ENCODE assay signal across 15 cellular contexts in genomic region chr20:59123677-59124060, GRCh38. TPM values are rescaled to one million over a fixed set of nuclear protein-coding genes. Genes with fewer than 3 reads are reported as not detected.
DNase-seq lines count a peak whose midpoint lies in the region; ATAC-seq and TF ChIP-seq lines count a peak whose summit lies in the region.
"Had no signal": no experiment of that assay in that cellular context is flagged by ENCODE, and none has a peak within 500 bp of the region (broad histone marks: within the 10 kb centered on the region; RNA-seq: fewer than 3 reads in every experiment).

No MANE protein-coding gene starts in this region.

- peaks cover 4% of the 10 kb centered on the region for H3K27me3 Mint-ChIP-seq in activated T-helper 2 cell treated with anti-CD3 and anti-CD28 coated beads, Interferon-gamma antibody, Interleukin-2, Interleukin-4, amounts not matched to agents 10 μg/mL and 5 μg/mL and 100 μg/mL, durations not matched to agents 14 hours and 24 hours and 36 hours (ENCODE audit: low read depth)
- H3K27me3 Mint-ChIP-seq in natural killer cell (ENCODE audit: low read depth in 2 of 2), result no peaks in the 10 kb centered on the region

- peaks cover 20% of the 10 kb centered on the region for H3F3A ChIP-seq in DOHH2 (ENCODE audit: control insufficient read depth, insufficient read depth)

- H3K4me3 Mint-ChIP-seq in activated T-helper 2 cell treated with anti-CD3 and anti-CD28 coated beads, Interferon-gamma antibody, Interleukin-2, Interleukin-4, amounts not matched to agents 10 μg/mL and 5 μg/mL and 100 μg/mL, durations not matched to agents 14 hours and 24 hours and 36 hours (ENCODE audit: low read depth), result peak overlapping the region; percentile 19
- peak overlapping the region; percentile 81 for H3K4me3 Mint-ChIP-seq in natural killer cell

- intact Hi-C loops in activated T-helper 2 cell treated with anti-CD3 and anti-CD28 coated beads, Interferon-gamma antibody, Interleukin-2, Interleukin-4, amounts not matched to agents 10 μg/mL and 5 μg/mL and 100 μg/mL, durations not matched to agents 14 hours and 24 hours and 36 hours (cut with micrococcal nuclease), result loop anchor here (1.0 to 2.0 kb wide), 2 partner anchors 23 to 36 kb away; no protein-coding TSS in a partner anchor
- intact Hi-C loops in natural killer cell (cut with micrococcal nuclease), result loop anchor here (5.0 kb wide), 1 partner anchor 39 kb away; the partner anchor contains the start of gene ZNF831

- H3K36me3 Mint-ChIP-seq in activated T-helper 2 cell treated with anti-CD3 and anti-CD28 coated beads, Interferon-gamma antibody, Interleukin-2, Interleukin-4, amounts not matched to agents 10 μg/mL and 5 μg/mL and 100 μg/mL, durations not matched to agents 14 hours and 24 hours and 36 hours (ENCODE audit: low read depth), result peaks cover 6% of the 10 kb centered on the region
- H3K36me3 Mint-ChIP-seq in natural killer cell, result no peaks in the 10 kb centered on the region

- no peak for TF ChIP-seq POLR2A in suprapubic skin (IDR thresholded peaks at IDR 0.05)

- in situ Hi-C loops in GM13976 (cut with MboI; ENCODE audit: low sequenced_read_pairs, unreplicated experiment), result no loop called here

- H3K79me2 ChIP-seq in DOHH2 (ENCODE audit: control insufficient read depth, low read length), result peaks cover 38% of the 10 kb centered on the region

- no peaks in the 10 kb centered on the region for H3K9me2 ChIP-seq in DOHH2 (replicated peaks; ENCODE audit: control insufficient read depth, low read length)

- H3K9me3 Mint-ChIP-seq in activated T-helper 2 cell treated with anti-CD3 and anti-CD28 coated beads, Interferon-gamma antibody, Interleukin-2, Interleukin-4, amounts not matched to agents 10 μg/mL and 5 μg/mL and 100 μg/mL, durations not matched to agents 14 hours and 24 hours and 36 hours, result peaks cover 10% of the 10 kb centered on the region
- no peaks in the 10 kb centered on the region for H3K9me3 Mint-ChIP-seq in natural killer cell

- 70% methylated on average over 5 of the region's 5 CpGs for WGBS in suprapubic skin

- TF ChIP-seq CTCF in DOHH2 (IDR thresholded peaks at IDR 0.05; ENCODE audit: low read depth, low read length, poor library complexity, severe bottlenecking), result no peak
- TF ChIP-seq CTCF in natural killer cell (IDR thresholded peaks at IDR 0.05), result no peak
- no peak for TF ChIP-seq CTCF in suprapubic skin (IDR thresholded peaks at IDR 0.05)
- TF ChIP-seq CTCF in GM13976 (IDR thresholded peaks at IDR 0.05; ENCODE audit: borderline replicate concordance, control extremely low read depth, extremely low read depth, insufficient read depth, missing control alignments), result no peak

- H3K4me2 ChIP-seq in BLaER1 treated with 17β-estradiol and CSF1 and Interleukin-3, amounts not matched to agents 10 nM and 100 nM, result peak overlapping the region; percentile 65 to 97 (median 89)
- peak overlapping the region; percentile 94 for H3K4me2 ChIP-seq in DOHH2 (ENCODE audit: low read length)

- H3K4me3 ChIP-seq in BLaER1 treated with 17β-estradiol and CSF1 and Interleukin-3, amounts not matched to agents 10 nM and 100 nM, result peak overlapping the region in 8 of 10 experiments; percentile 11 to 62 (median 54); a peak in 14 of 20 replicates
- H3K4me3 ChIP-seq in DOHH2 (ENCODE audit: low read length) (peak overlapping the region; percentile 87), suprapubic skin (no peak overlapping the region)
- H3K4me3 ChIP-seq: left ventricle myocardium inferior, prostate gland, SJSA1 had no signal

- peak overlapping the region; percentile 93 for H3K27ac Mint-ChIP-seq in activated T-helper 2 cell treated with anti-CD3 and anti-CD28 coated beads, Interferon-gamma antibody, Interleukin-2, Interleukin-4, amounts not matched to agents 10 μg/mL and 5 μg/mL and 100 μg/mL, durations not matched to agents 14 hours and 24 hours and 36 hours
- H3K27ac Mint-ChIP-seq in natural killer cell, result peak overlapping the region; percentile 91

- peak overlapping the region in 9 of 11 experiments; percentile 31 to 87 (median 74); a peak in 18 of 22 replicates for H3K9ac ChIP-seq in BLaER1 treated with 17β-estradiol and CSF1 and Interleukin-3, amounts not matched to agents 10 nM and 100 nM

- no peak for ATAC-seq in natural killer cell

- H4K20me1 ChIP-seq in BLaER1 treated with 17β-estradiol and CSF1 and Interleukin-3, amounts not matched to agents 10 nM and 100 nM, result no peaks in the 10 kb centered on the region
- H4K20me1 ChIP-seq in DOHH2 (ENCODE audit: control insufficient read depth, insufficient read depth, low read depth, low read length), result no peaks in the 10 kb centered on the region

- H3K4me1 ChIP-seq in BLaER1 treated with 17β-estradiol and CSF1 and Interleukin-3, amounts not matched to agents 10 nM and 100 nM, result peaks cover 57 to 100% (median 99%) of the 10 kb centered on the region in 10 experiments
- H3K4me1 ChIP-seq in DOHH2 (ENCODE audit: control insufficient read depth, low read length) (peaks cover 90% of the 10 kb centered on the region), suprapubic skin (no peaks in the 10 kb centered on the region)
- H3K4me1 ChIP-seq: left ventricle myocardium inferior, prostate gland, SJSA1 had no signal

- peaks cover 0 to 7% (median 4%) of the 10 kb centered on the region in 11 experiments; a peak in 10 of 22 replicates for H3K9me3 ChIP-seq in BLaER1 treated with 17β-estradiol and CSF1 and Interleukin-3, amounts not matched to agents 10 nM and 100 nM (replicated peaks in 1 of 11)
- H3K9me3 ChIP-seq in DOHH2 (ENCODE audit: control insufficient read depth, insufficient read depth, low read length) (peaks cover 7% of the 10 kb centered on the region), suprapubic skin (no peaks in the 10 kb centered on the region)
- H3K9me3 ChIP-seq: prostate gland, SJSA1 had no signal

- peaks cover 43% of the 10 kb centered on the region for H3K4me1 Mint-ChIP-seq in activated T-helper 2 cell treated with anti-CD3 and anti-CD28 coated beads, Interferon-gamma antibody, Interleukin-2, Interleukin-4, amounts not matched to agents 10 μg/mL and 5 μg/mL and 100 μg/mL, durations not matched to agents 14 hours and 24 hours and 36 hours (ENCODE audit: low read depth)
- H3K4me1 Mint-ChIP-seq in natural killer cell, result peaks cover 53% of the 10 kb centered on the region in 2 donors

- H3K27ac ChIP-seq in BLaER1 treated with 17β-estradiol and CSF1 and Interleukin-3, amounts not matched to agents 10 nM and 100 nM, result peak overlapping the region in 10 of 11 experiments; percentile 24 to 96 (median 86); a peak in 18 of 22 replicates
- H3K27ac ChIP-seq in DOHH2 (ENCODE audit: low read depth, low read length), result peak overlapping the region; percentile 87
- H3K27ac ChIP-seq in suprapubic skin, result no peak overlapping the region
- H3K27ac ChIP-seq: left ventricle myocardium inferior, prostate gland, SJSA1 had no signal

- H3K27me3 ChIP-seq in BLaER1 treated with 17β-estradiol and CSF1 and Interleukin-3, amounts not matched to agents 10 nM and 100 nM, result peaks cover 0 to 53% (median 0%) of the 10 kb centered on the region in 11 experiments; a peak in 4 of 22 replicates
- H3K27me3 ChIP-seq in DOHH2 (ENCODE audit: control insufficient read depth, low read length) (no peaks in the 10 kb centered on the region), suprapubic skin (peaks cover 18% of the 10 kb centered on the region)

- TF ChIP-seq EP300 in suprapubic skin (IDR thresholded peaks at IDR 0.05), result no peak

- DNase-seq in activated T-helper 2 cell treated with anti-CD3 and anti-CD28 coated beads, Interferon-gamma antibody, Interleukin-2, Interleukin-4, amounts not matched to agents 10 μg/mL and 5 μg/mL and 100 μg/mL, durations not matched to agents 14 hours and 24 hours and 36 hours (ENCODE audit: low spot score), result no peak
- DNase-seq in natural killer cell (no peak), suprapubic skin (ENCODE audit: low spot score in 2 of 2) (no peak), GM13976 (ENCODE audit: low spot score) (no peak), T-helper 9 cell (no peak)
- DNase-seq: amygdala, left ventricle myocardium inferior, NCI-H187 treated with DMSO at 0.1 percent for 48 hours, NCI-H510A had no signal

- H3K36me3 ChIP-seq in BLaER1 treated with 17β-estradiol and CSF1 and Interleukin-3, amounts not matched to agents 10 nM and 100 nM, result no peaks in the 10 kb centered on the region
- H3K36me3 ChIP-seq in DOHH2 (ENCODE audit: control insufficient read depth, low read length), result peaks cover 9% of the 10 kb centered on the region
- H3K36me3 ChIP-seq in suprapubic skin, result no peaks in the 10 kb centered on the region
- H3K36me3 ChIP-seq: left ventricle myocardium inferior, prostate gland, SJSA1 had no signal

RNA-seq across cellular contexts. Expression of gene ZNF831, which starts 40.0 kb away (rescaled TPM):
- 3.0 and 3.3 TPM in 2 replicates for total RNA-seq in activated T-helper 2 cell treated with anti-CD3 and anti-CD28 coated beads, Interferon-gamma antibody, Interleukin-2, Interleukin-4, amounts not matched to agents 10 μg/mL and 5 μg/mL and 100 μg/mL, durations not matched to agents 14 hours and 24 hours and 36 hours
- 10 to 100 TPM; 24.8 to 42.0 (median 40.2) TPM for total RNA-seq in natural killer cell
- total RNA-seq in suprapubic skin, result 1 to 10 TPM in 1 of 4 donors, under 1 TPM in 2, not detected in 1; 0.16 to 1.0 (median 0.34) TPM
- total RNA-seq: Daoy, fibroblast of villous mesenchyme, SJSA1 had no signal
